In the genomic region with DNA sequence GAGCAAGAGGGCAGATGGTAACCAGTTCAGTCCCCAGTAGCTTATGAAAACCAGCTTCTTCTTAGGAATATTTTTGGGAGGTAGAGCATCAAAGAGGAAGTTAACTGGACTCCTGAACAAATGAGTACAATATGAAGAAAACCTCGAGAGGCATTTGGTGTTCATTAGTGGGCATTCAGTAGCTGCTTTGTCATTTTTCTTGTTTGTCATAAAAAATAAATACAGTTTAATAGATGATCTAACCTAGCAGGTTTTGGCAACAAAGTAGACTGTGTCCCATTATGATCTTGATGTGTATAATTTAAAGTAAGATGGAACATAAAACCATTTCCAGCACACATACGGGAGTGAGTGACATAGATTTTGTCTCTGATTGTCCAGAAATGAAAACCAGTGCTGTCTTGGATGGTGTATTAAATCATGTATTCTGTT, we compare ENCODE assay signal across 17 cellular contexts.
"Had no signal": no experiment of that assay in that cellular context is flagged by ENCODE, and none has a peak within 500 bp of the region (broad histone marks: within the 10 kb centered on the region; RNA-seq: fewer than 3 reads in every experiment).

No MANE protein-coding gene starts in this region.

- H3K9me3 Mint-ChIP-seq: activated CD4-positive, alpha-beta memory T cell treated with anti-CD3 and anti-CD28 coated beads, Interleukin-2, amount 10 ng/mL, durations not matched to agents 7 days and 5 days; activated T-cell treated with anti-CD3 and anti-CD28 coated beads, Interleukin-2, amount 50 U/mL, for 72 hours had no signal

- H3K36me3 ChIP-seq: esophagus muscularis mucosa, neutrophil, right atrium auricular region, stomach, uterus had no signal

- H3K4me3 Mint-ChIP-seq: activated CD4-positive, alpha-beta memory T cell treated with anti-CD3 and anti-CD28 coated beads, Interleukin-2, amount 10 ng/mL, durations not matched to agents 7 days and 5 days; activated naive CD8-positive, alpha-beta T cell treated with anti-CD3 and anti-CD28 coated beads, Interleukin-2, amount 10 ng/mL, durations not matched to agents 7 days and 5 days; activated T-cell treated with anti-CD3 and anti-CD28 coated beads, Interleukin-2, amount 50 U/mL, for 72 hours; naive B cell had no signal

- H3K4me3 ChIP-seq: esophagus muscularis mucosa, right atrium auricular region, skin epidermis, stomach, uterus had no signal

- H3K27ac Mint-ChIP-seq: activated CD4-positive, alpha-beta memory T cell treated with anti-CD3 and anti-CD28 coated beads, Interleukin-2, amount 10 ng/mL, durations not matched to agents 7 days and 5 days; activated naive CD8-positive, alpha-beta T cell treated with anti-CD3 and anti-CD28 coated beads, Interleukin-2, amount 10 ng/mL, durations not matched to agents 7 days and 5 days; activated T-cell treated with anti-CD3 and anti-CD28 coated beads, Interleukin-2, amount 50 U/mL, for 72 hours; naive B cell had no signal

- H3K36me3 Mint-ChIP-seq: activated naive CD8-positive, alpha-beta T cell treated with anti-CD3 and anti-CD28 coated beads, Interleukin-2, amount 10 ng/mL, durations not matched to agents 7 days and 5 days; naive B cell had no signal

- H3K9me3 ChIP-seq: neutrophil, right atrium auricular region, stomach had no signal

- DNase-seq: activated CD4-positive, alpha-beta memory T cell treated with anti-CD3 and anti-CD28 coated beads, Interleukin-2, amount 10 ng/mL, durations not matched to agents 7 days and 5 days; activated CD4-positive, CD25-positive, alpha-beta regulatory T cell treated with anti-CD3 and anti-CD28 coated beads, Interleukin-2, amount 50 U/mL, for 72 hours; activated CD8-positive, alpha-beta memory T cell treated with anti-CD3 and anti-CD28 coated beads, Interleukin-2, amount 50 U/mL, for 4 hours; activated gamma-delta T cell treated with Interleukin-2 at 50 U/mL for 16 hours; activated naive CD8-positive, alpha-beta T cell treated with anti-CD3 and anti-CD28 coated beads, Interleukin-2, amount 10 ng/mL, durations not matched to agents 7 days and 5 days; activated T-cell treated with anti-CD3 and anti-CD28 coated beads, Interleukin-2, amount 50 U/mL, for 72 hours; aorta; hippocampal formation; naive B cell; posterior cingulate gyrus; stomach; T-helper 9 cell; uterus had no signal

- H3K27me3 Mint-ChIP-seq: activated CD4-positive, alpha-beta memory T cell treated with anti-CD3 and anti-CD28 coated beads, Interleukin-2, amount 10 ng/mL, durations not matched to agents 7 days and 5 days; activated naive CD8-positive, alpha-beta T cell treated with anti-CD3 and anti-CD28 coated beads, Interleukin-2, amount 10 ng/mL, durations not matched to agents 7 days and 5 days had no signal

- H3K27me3 ChIP-seq: esophagus muscularis mucosa, neutrophil, right atrium auricular region, stomach, uterus had no signal

- H3K4me1 Mint-ChIP-seq: activated CD4-positive, alpha-beta memory T cell treated with anti-CD3 and anti-CD28 coated beads, Interleukin-2, amount 10 ng/mL, durations not matched to agents 7 days and 5 days; activated naive CD8-positive, alpha-beta T cell treated with anti-CD3 and anti-CD28 coated beads, Interleukin-2, amount 10 ng/mL, durations not matched to agents 7 days and 5 days; naive B cell had no signal

- H3K27ac ChIP-seq: esophagus muscularis mucosa, neutrophil, right atrium auricular region, stomach, uterus had no signal

- H3K4me1 ChIP-seq: esophagus muscularis mucosa, right atrium auricular region, stomach, uterus had no signal

- ATAC-seq: activated T-cell treated with anti-CD3 and anti-CD28 coated beads, Interleukin-2, amount 50 U/mL, for 72 hours had no signal
